11 cellular contexts compared by ENCODE assay signal in genomic region chr1:154747380-154747779, GRCh38.
A peak's percentile ranks its signal among the peaks of the same experiment; 100 is the strongest.
DNase-seq lines count a peak whose midpoint lies in the region; ATAC-seq, FAIRE-seq and TF ChIP-seq lines count a peak whose summit lies in the region.
"Had no signal": no experiment of that assay in that cellular context is flagged by ENCODE, and none has a peak within 500 bp of the region (broad histone marks: within the 10 kb centered on the region; RNA-seq: fewer than 3 reads in every experiment).

No MANE protein-coding gene starts in this region.

- no peak overlapping the region for H3K4me3 ChIP-seq in CD8-positive, alpha-beta memory T cell (ENCODE audit: low read length)
- peak overlapping the region; percentile 29 for H3K4me3 ChIP-seq in MM.1S (ENCODE audit: low read length)
- H3K4me3 ChIP-seq in K562: no peak overlapping the region
- H3K4me3 ChIP-seq in lower lobe of right lung: no peak overlapping the region
- H3K4me3 ChIP-seq in gastrocnemius medialis: no peak overlapping the region

- peak overlapping the region; percentile 86 for H3K4me2 ChIP-seq in MM.1S (ENCODE audit: low read depth, low read length)
- H3K4me2 ChIP-seq in K562 (ENCODE audit: insufficient read depth, low read length): no peak overlapping the region

- peak overlapping the region; percentile 28 to 91 (median 77) for H3K27ac Mint-ChIP-seq in CD8-positive, alpha-beta memory T cell
- H3K27ac Mint-ChIP-seq in nephron progenitor cell: peak overlapping the region; percentile 37

- TF ChIP-seq EP300 in K562 (IDR thresholded peaks at IDR 0.05; ENCODE audit: low read length): no peak

- H3K9ac ChIP-seq in MM.1S (ENCODE audit: low read length) (peak overlapping the region; percentile 17; the same call in 1 of the 2 replicates), K562 (ENCODE audit: insufficient read depth in 1 of 2, low read depth in 2 of 2, low read length in 2 of 2) (no peak overlapping the region)

- H4K20me1 ChIP-seq in MM.1S (ENCODE audit: insufficient read depth, low read length) (no peaks in the 10 kb centered on the region; the same call in 1 of the 2 replicates), K562 (replicated peaks; ENCODE audit: control insufficient read depth, insufficient read depth, low read length) (peaks cover 15% of the 10 kb centered on the region; the same call in 1 of the 2 replicates)

- CTCF ChIA-PET in CD8-positive, alpha-beta memory T cell (lab: Charles Lee): interaction anchor here (0.8 to 2.3 kb wide), 6 partner anchors 13 to 139 kb away, joined by 3 to 11 read pairs (median 4); no protein-coding TSS in a partner anchor
- CTCF ChIA-PET in K562 (lab: Yijun Ruan, JAX; ENCODE audit: low intra/inter-chr PET ratio): interaction anchor here (0.6 kb wide), 1 partner anchor 152 kb away, joined by 3 read pairs; no protein-coding TSS in a partner anchor

- in situ Hi-C loops in K562 (cut with MboI) (no loop called here), gastrocnemius medialis (cut with MboI; ENCODE audit: low sequenced_read_pairs in 4 of 4) (no loop called here)

- H3K4me3 Mint-ChIP-seq in CD8-positive, alpha-beta memory T cell: peak overlapping the region in 5 of 7 donors; percentile 60 to 81 (median 64)
- no peak overlapping the region for H3K4me3 Mint-ChIP-seq in nephron progenitor cell

- FAIRE-seq in K562 (lab: Jason Lieb, UNC): no peak

- TF ChIP-seq POLR2A in K562 (conservative IDR thresholded peaks at IDR 0.05): no peak
- no peak for TF ChIP-seq POLR2A in gastrocnemius medialis (IDR thresholded peaks at IDR 0.05)

- intact Hi-C loops in K562 (cut with micrococcal nuclease) (loop anchor here (5.0 kb wide), 1 partner anchor 80 kb away; no protein-coding TSS in a partner anchor), lower lobe of right lung (cut with DNase I) (no loop called here), gastrocnemius medialis (cut with DNase I; ENCODE audit: low total_unique reads) (loop anchor here (10.0 kb wide), 1 partner anchor 183 kb away; the partner anchor contains the start of gene CHRNB2)

- H3K27me3 ChIP-seq in CD8-positive, alpha-beta memory T cell (ENCODE audit: insufficient read depth, low read length, poor library complexity, severe bottlenecking): no peaks in the 10 kb centered on the region
- 0 out of 2 replicates have a peak, but pooled peaks cover 5% of the 10 kb centered on the region for H3K27me3 ChIP-seq in MM.1S (replicated peaks; ENCODE audit: insufficient read depth, low read length)
- peaks cover 59 to 93% of the 10 kb centered on the region in 2 experiments for H3K27me3 ChIP-seq in K562 (ENCODE audit: control insufficient read depth in 2 of 2, insufficient read depth in 2 of 2, low read length in 2 of 2)
- no peaks in the 10 kb centered on the region for H3K27me3 ChIP-seq in lower lobe of right lung (ENCODE audit: low read depth)
- H3K27me3 ChIP-seq in gastrocnemius medialis: no peaks in the 10 kb centered on the region

- 0% methylated on average over 7 of the region's 7 CpGs for WGBS in K562 (ENCODE audit: insufficient coverage, low coverage, missing lambda C conversion rate)

- H3K4me1 Mint-ChIP-seq in CD8-positive, alpha-beta memory T cell: peaks cover 39 to 51% (median 44%) of the 10 kb centered on the region in 3 donors
- peaks cover 52% of the 10 kb centered on the region for H3K4me1 Mint-ChIP-seq in nephron progenitor cell

- peaks cover 0 to 17% of the 10 kb centered on the region in 2 donors for H3K27me3 Mint-ChIP-seq in CD8-positive, alpha-beta memory T cell
- peaks cover 15% of the 10 kb centered on the region for H3K27me3 Mint-ChIP-seq in nephron progenitor cell (ENCODE audit: low read depth, poor library complexity)

- H3K36me3 ChIP-seq in CD8-positive, alpha-beta memory T cell (ENCODE audit: insufficient read depth, low read length): no peaks in the 10 kb centered on the region
- H3K36me3 ChIP-seq in MM.1S (replicated peaks; ENCODE audit: insufficient read depth, low read length): no peaks in the 10 kb centered on the region
- H3K36me3 ChIP-seq in K562 (ENCODE audit: control insufficient read depth, insufficient read depth, low read length): no peaks in the 10 kb centered on the region
- H3K36me3 ChIP-seq in lower lobe of right lung: no peaks in the 10 kb centered on the region
- no peaks in the 10 kb centered on the region for H3K36me3 ChIP-seq in gastrocnemius medialis

- peaks cover 33% of the 10 kb centered on the region for H3F3A ChIP-seq in MM.1S (ENCODE audit: insufficient read depth, low read length)

- H3K9me2 ChIP-seq in MM.1S (replicated peaks; ENCODE audit: insufficient read depth, low read length): no peaks in the 10 kb centered on the region

- POLR2A ChIA-PET in CD8-positive, alpha-beta memory T cell (lab: Charles Lee): interaction anchor here (0.7 to 1.6 kb wide), 2 partner anchors 44 to 188 kb away, joined by 4 read pairs; no protein-coding TSS in a partner anchor
- POLR2A ChIA-PET in K562 (lab: Yijun Ruan, JAX): interaction anchor here (1.3 to 1.6 kb wide), 2 partner anchors 20 to 74 kb away, joined by 3 read pairs; no protein-coding TSS in a partner anchor

- no peak for DNase-seq in CD8-positive, alpha-beta memory T cell
- DNase-seq in MM.1S: no peak
- DNase-seq in K562 (ENCODE audit: extremely low read depth in 1 of 4, low spot score in 3 of 4): no peak
- DNase-seq in nephron progenitor cell: no peak
- no peak for DNase-seq in lower lobe of right lung
- no peak for DNase-seq in gastrocnemius medialis
- no peak for DNase-seq in NAMALWA (ENCODE audit: low spot score)
- DNase-seq: KG1, trophoblast cell had no signal

- TF ChIP-seq CTCF in MM.1S (IDR thresholded peaks at IDR 0.05; ENCODE audit: low read length): no peak
- TF ChIP-seq CTCF in K562 (IDR thresholded peaks at IDR 0.05 in 2 of 3, conservative IDR thresholded peaks at IDR 0.05 in 1 of 3; ENCODE audit: insufficient read depth in 2 of 3, low read depth in 1 of 3, low read length in 3 of 3): no peak
- no peak for TF ChIP-seq CTCF in nephron progenitor cell (IDR thresholded peaks at IDR 0.05)
- TF ChIP-seq CTCF in lower lobe of right lung (IDR thresholded peaks at IDR 0.05): no peak
- no peak for TF ChIP-seq CTCF in gastrocnemius medialis (IDR thresholded peaks at IDR 0.05 in 4 of 5, conservative IDR thresholded peaks at IDR 0.05 in 1 of 5)

- ATAC-seq in K562: no peak
- ATAC-seq in HG03045 (IDR thresholded peaks at IDR 0.05; ENCODE audit: unreplicated experiment): no peak
- ATAC-seq in lower lobe of right lung: no peak
- no peak for ATAC-seq in gastrocnemius medialis

- H2AFZ ChIP-seq in MM.1S (ENCODE audit: low read length): no peak overlapping the region
- H2AFZ ChIP-seq in K562 (ENCODE audit: low read depth, low read length): no peak overlapping the region

- TF ChIP-seq RAD21 in K562 (CRISPR knock-in tag; conservative IDR thresholded peaks at IDR 0.05 in 1 of 2, IDR thresholded peaks at IDR 0.05 in 1 of 2): no peak

- no peaks in the 10 kb centered on the region for H3K9me3 Mint-ChIP-seq in CD8-positive, alpha-beta memory T cell
- no peaks in the 10 kb centered on the region for H3K9me3 Mint-ChIP-seq in nephron progenitor cell

- H3K9me1 ChIP-seq in K562 (ENCODE audit: control insufficient read depth, insufficient read depth, low read length): no peaks in the 10 kb centered on the region

- H3K36me3 Mint-ChIP-seq in CD8-positive, alpha-beta memory T cell: no peaks in the 10 kb centered on the region
- no peaks in the 10 kb centered on the region for H3K36me3 Mint-ChIP-seq in nephron progenitor cell (ENCODE audit: low read depth)
- H3K36me3 Mint-ChIP-seq: naive B cell had no signal

- no TSS peak for BruUV-seq in K562 (replicated peaks; lab: Mats Ljungman, UMichigan)

- H3K9me3 ChIP-seq in CD8-positive, alpha-beta memory T cell (ENCODE audit: low read length): no peaks in the 10 kb centered on the region
- H3K9me3 ChIP-seq in MM.1S (replicated peaks; ENCODE audit: insufficient read depth, low read length) (no peaks in the 10 kb centered on the region), K562 (replicated peaks; ENCODE audit: control insufficient read depth, insufficient read depth, low read depth, low read length) (no peaks in the 10 kb centered on the region), lower lobe of right lung (no peaks in the 10 kb centered on the region), gastrocnemius medialis (no peaks in the 10 kb centered on the region)

- H3K79me2 ChIP-seq in MM.1S (ENCODE audit: low read length) (0 out of 2 replicates have a peak, but pooled peaks cover 8% of the 10 kb centered on the region), K562 (ENCODE audit: control insufficient read depth, insufficient read depth, low read length) (no peaks in the 10 kb centered on the region)

- peaks cover 50% of the 10 kb centered on the region for H3K4me1 ChIP-seq in CD8-positive, alpha-beta memory T cell (ENCODE audit: insufficient read depth, low read length)
- H3K4me1 ChIP-seq in MM.1S (ENCODE audit: low read length) (peaks cover 53% of the 10 kb centered on the region), K562 (replicated peaks in 1 of 2; ENCODE audit: control insufficient read depth in 2 of 2, insufficient read depth in 2 of 2, low read length in 2 of 2) (no peaks in the 10 kb centered on the region), lower lobe of right lung (peaks cover 18% of the 10 kb centered on the region), gastrocnemius medialis (peaks cover 20% of the 10 kb centered on the region in 2 donors)

- no peak overlapping the region for H3K27ac ChIP-seq in CD8-positive, alpha-beta memory T cell (ENCODE audit: low read depth, low read length)
- H3K27ac ChIP-seq in MM.1S (ENCODE audit: low read length): peak overlapping the region; percentile 52; the same call in 1 of the 2 replicates
- H3K27ac ChIP-seq in K562 (ENCODE audit: extremely low read depth, low read depth, low read length): no peak overlapping the region
- H3K27ac ChIP-seq in lower lobe of right lung: no peak overlapping the region
- no peak overlapping the region for H3K27ac ChIP-seq in gastrocnemius medialis

TF ChIP-seq in K562, 482 proteins besides CTCF, POLR2A, EP300 and RAD21 (continues in another document):
- TF ChIP-seq ID3 (CRISPR knock-in tag; IDR thresholded peaks at IDR 0.05) (no peak), ID3 (tag; IDR thresholded peaks at IDR 0.05) (no peak), MEIS2 (IDR thresholded peaks at IDR 0.05; ENCODE audit: partially characterized antibody) (peak; percentile 53)
